In genomic region chr5:56327810-56328209, GRCh38 we compare ENCODE assay signal across 9 cellular contexts.
DNase-seq lines count a peak whose midpoint lies in the region; ATAC-seq and TF ChIP-seq lines count a peak whose summit lies in the region.
"Had no signal": no experiment of that assay in that cellular context is flagged by ENCODE, and none has a peak within 500 bp of the region (broad histone marks: within the 10 kb centered on the region; RNA-seq: fewer than 3 reads in every experiment).

No MANE protein-coding gene starts in this region.

- CTCF ChIA-PET in activated CD8-positive, alpha-beta T cell treated with anti-CD3 and anti-CD28 coated beads, Interleukin-2, amount 10 ng/mL, durations not matched to agents 7 days and 5 days (lab: Charles Lee), result interaction anchor here (0.7 to 2.3 kb wide), 6 partner anchors 9 to 152 kb away, joined by 3 to 10 read pairs (median 3); no protein-coding TSS in a partner anchor

- peak overlapping the region in 1 of 4 donors; percentile 18 for H3K27ac ChIP-seq in body of pancreas

- no peaks in the 10 kb centered on the region for H3K9me3 Mint-ChIP-seq in activated CD8-positive, alpha-beta T cell treated with anti-CD3 and anti-CD28 coated beads, Interleukin-2, amount 10 ng/mL, durations not matched to agents 7 days and 5 days (ENCODE audit: insufficient read depth)
- H3K9me3 Mint-ChIP-seq in neural crest cell, result peaks cover 3% of the 10 kb centered on the region

- peak; percentile 40 for DNase-seq in GM13977 (ENCODE audit: low spot score)
- DNase-seq in activated CD8-positive, alpha-beta T cell treated with anti-CD3 and anti-CD28 coated beads, Interleukin-2, amount 10 ng/mL, durations not matched to agents 7 days and 5 days, result peak; percentile 84
- DNase-seq in neural crest cell (ENCODE audit: low read depth, low spot score), result no peak
- no peak for DNase-seq in NK-92 (lab: John Stamatoyannopoulos, UW; ENCODE audit: unreplicated experiment)
- DNase-seq in Ammon's horn (ENCODE audit: low spot score), result no peak
- DNase-seq in NCI-H748 (lab: John Stamatoyannopoulos, UW; ENCODE audit: unreplicated experiment), result no peak
- no peak for DNase-seq in body of pancreas

- intact Hi-C loops in body of pancreas (cut with DNase I), result no loop called here

- H3K27me3 Mint-ChIP-seq in activated CD8-positive, alpha-beta T cell treated with anti-CD3 and anti-CD28 coated beads, Interleukin-2, amount 10 ng/mL, durations not matched to agents 7 days and 5 days (ENCODE audit: low read depth), result no peaks in the 10 kb centered on the region
- no peaks in the 10 kb centered on the region for H3K27me3 Mint-ChIP-seq in neural crest cell (ENCODE audit: low read depth)

- no peaks in the 10 kb centered on the region for H3K27me3 ChIP-seq in body of pancreas

- no peaks in the 10 kb centered on the region for H3K9me3 ChIP-seq in body of pancreas

- no peak for TF ChIP-seq POLR2A in body of pancreas (IDR thresholded peaks at IDR 0.05)

- peaks cover 13% of the 10 kb centered on the region for H3K4me1 ChIP-seq in body of pancreas

- H3K4me3 ChIP-seq in body of pancreas, result no peak overlapping the region
- H3K4me3 ChIP-seq: K562 had no signal

- peak overlapping the region; percentile 86 for H3K27ac Mint-ChIP-seq in activated CD8-positive, alpha-beta T cell treated with anti-CD3 and anti-CD28 coated beads, Interleukin-2, amount 10 ng/mL, durations not matched to agents 7 days and 5 days
- peak overlapping the region; percentile 2 for H3K27ac Mint-ChIP-seq in neural crest cell (ENCODE audit: unreplicated experiment)

- POLR2A ChIA-PET in activated CD8-positive, alpha-beta T cell treated with anti-CD3 and anti-CD28 coated beads, Interleukin-2, amount 10 ng/mL, durations not matched to agents 7 days and 5 days (lab: Charles Lee), result interaction anchor here (2.2 kb wide), 1 partner anchor 11 kb away, joined by 6 read pairs; no protein-coding TSS in a partner anchor

- WGBS in body of pancreas, 2 donors, result 63 to 86% methylated on average over 6 of the region's 6 CpGs

- in situ Hi-C loops in GM13977 (cut with MboI; ENCODE audit: low pct_unique_long_range_greater_than_20kb, low sequenced_read_pairs, unreplicated experiment), result no loop called here

- H3K36me3 Mint-ChIP-seq in activated CD8-positive, alpha-beta T cell treated with anti-CD3 and anti-CD28 coated beads, Interleukin-2, amount 10 ng/mL, durations not matched to agents 7 days and 5 days (ENCODE audit: low read depth), result peaks cover 3% of the 10 kb centered on the region
- H3K36me3 Mint-ChIP-seq in neural crest cell (ENCODE audit: low read depth), result peaks cover 4% of the 10 kb centered on the region

- H3K4me3 Mint-ChIP-seq in activated CD8-positive, alpha-beta T cell treated with anti-CD3 and anti-CD28 coated beads, Interleukin-2, amount 10 ng/mL, durations not matched to agents 7 days and 5 days, result peak overlapping the region; percentile 39
- no peak overlapping the region for H3K4me3 Mint-ChIP-seq in neural crest cell

- no peaks in the 10 kb centered on the region for H3K36me3 ChIP-seq in body of pancreas (replicated peaks in 1 of 2; ENCODE audit: insufficient read depth in 1 of 2, low read depth in 2 of 2)

- peaks cover 59% of the 10 kb centered on the region for H3K4me1 Mint-ChIP-seq in activated CD8-positive, alpha-beta T cell treated with anti-CD3 and anti-CD28 coated beads, Interleukin-2, amount 10 ng/mL, durations not matched to agents 7 days and 5 days (ENCODE audit: low read depth)
- peaks cover 23% of the 10 kb centered on the region for H3K4me1 Mint-ChIP-seq in neural crest cell

- ATAC-seq in HG02885 (IDR thresholded peaks at IDR 0.05; ENCODE audit: poor library complexity, unreplicated experiment), result peak; percentile 49
- ATAC-seq in activated CD8-positive, alpha-beta T cell treated with anti-CD3 and anti-CD28 coated beads, Interleukin-2, amount 10 ng/mL, durations not matched to agents 7 days and 5 days, result peak; percentile 88
- no peak for ATAC-seq in body of pancreas
- ATAC-seq: K562 had no signal

- TF ChIP-seq CTCF in GM13977 (IDR thresholded peaks at IDR 0.05; ENCODE audit: extremely low read depth, insufficient read depth, missing control alignments), result no peak
- TF ChIP-seq CTCF in neural crest cell (conservative IDR thresholded peaks at IDR 0.05), result no peak
- no peak for TF ChIP-seq CTCF in body of pancreas (IDR thresholded peaks at IDR 0.05)

Comparison
In these comparisons a context has a peak if more than half of its experiments do, and no peak if none do; other contexts are left out.
1. DNase-seq: peak in GM13977 (single experiment) and activated CD8-positive, alpha-beta T cell treated with anti-CD3 and anti-CD28 coated beads, Interleukin-2, amount 10 ng/mL, durations not matched to agents 7 days and 5 days (single experiment); none in neural crest cell (single experiment), NK-92 (single experiment), Ammon's horn (single experiment), NCI-H748 (single experiment) and body of pancreas (0 of 4).